Comparison of ENCODE assay signal across 11 cellular contexts in genomic region chr10:96978621-96979154, GRCh38.
DNase-seq lines count a peak whose midpoint lies in the region; ATAC-seq lines count a peak whose summit lies in the region.
"Had no signal": no experiment of that assay in that cellular context is flagged by ENCODE, and none has a peak within 500 bp of the region (broad histone marks: within the 10 kb centered on the region; RNA-seq: fewer than 3 reads in every experiment).

No MANE protein-coding gene starts in this region.

- H3K4me3 Mint-ChIP-seq in activated CD4-positive, alpha-beta T cell treated with anti-CD3 and anti-CD28 coated beads for 36 hours = peak overlapping the region; percentile 12
- H3K4me3 Mint-ChIP-seq in activated naive CD8-positive, alpha-beta T cell treated with anti-CD3 and anti-CD28 coated beads, Interleukin-2, amount 50 U/mL, for 24 hours = no peak overlapping the region

- no peak overlapping the region for H3K27ac ChIP-seq in effector memory CD4-positive, alpha-beta T cell (ENCODE audit: insufficient read depth, low read length, poor library complexity, severe bottlenecking)
- H3K27ac ChIP-seq: left lung, upper lobe of left lung had no signal

- H3K9me3 ChIP-seq in effector memory CD4-positive, alpha-beta T cell (ENCODE audit: control insufficient read depth, low read length) = no peaks in the 10 kb centered on the region
- no peaks in the 10 kb centered on the region for H3K9me3 ChIP-seq in MG63
- H3K9me3 ChIP-seq: left lung, upper lobe of left lung had no signal

- peak; percentile 91 for ATAC-seq in activated CD4-positive, alpha-beta T cell treated with anti-CD3 and anti-CD28 coated beads for 36 hours
- ATAC-seq in GM21367 (IDR thresholded peaks at IDR 0.05; ENCODE audit: unreplicated experiment) (peak; percentile 57), HG03045 (IDR thresholded peaks at IDR 0.05; ENCODE audit: unreplicated experiment) (peak; percentile 75)
- ATAC-seq in activated naive CD8-positive, alpha-beta T cell treated with anti-CD3 and anti-CD28 coated beads, Interleukin-2, amount 50 U/mL, for 24 hours = peak; percentile 87
- ATAC-seq: left lung had no signal

- H3K4me3 ChIP-seq in effector memory CD4-positive, alpha-beta T cell (ENCODE audit: insufficient read depth, low read depth, low read length, poor library complexity, severe bottlenecking) = no peak overlapping the region
- H3K4me3 ChIP-seq in MG63 = no peak overlapping the region
- H3K4me3 ChIP-seq: left lung, upper lobe of left lung had no signal

- no peaks in the 10 kb centered on the region for H3K9me3 Mint-ChIP-seq in activated CD4-positive, alpha-beta T cell treated with anti-CD3 and anti-CD28 coated beads for 36 hours (ENCODE audit: low read depth)
- H3K9me3 Mint-ChIP-seq in activated naive CD8-positive, alpha-beta T cell treated with anti-CD3 and anti-CD28 coated beads, Interleukin-2, amount 50 U/mL, for 24 hours = no peaks in the 10 kb centered on the region

- POLR2A ChIA-PET in activated CD4-positive, alpha-beta T cell treated with anti-CD3 and anti-CD28 coated beads for 36 hours (lab: Charles Lee) = no interaction called here

- peaks cover 17% of the 10 kb centered on the region for H3K36me3 Mint-ChIP-seq in activated CD4-positive, alpha-beta T cell treated with anti-CD3 and anti-CD28 coated beads for 36 hours (ENCODE audit: low read depth)
- H3K36me3 Mint-ChIP-seq in activated naive CD8-positive, alpha-beta T cell treated with anti-CD3 and anti-CD28 coated beads, Interleukin-2, amount 50 U/mL, for 24 hours (ENCODE audit: low read depth) = peaks cover 14% of the 10 kb centered on the region

- peaks cover 12% of the 10 kb centered on the region for H3K36me3 ChIP-seq in effector memory CD4-positive, alpha-beta T cell (ENCODE audit: control insufficient read depth, insufficient read depth, low read length)
- H3K36me3 ChIP-seq in MG63 = peaks cover 16% of the 10 kb centered on the region

- CTCF ChIA-PET in activated CD4-positive, alpha-beta T cell treated with anti-CD3 and anti-CD28 coated beads for 36 hours (lab: Charles Lee) = interaction anchor here (0.7 to 3.1 kb wide), 2 partner anchors 59 to 69 kb away, joined by 3 to 11 read pairs; no protein-coding TSS in a partner anchor

- H3K27ac Mint-ChIP-seq in activated CD4-positive, alpha-beta T cell treated with anti-CD3 and anti-CD28 coated beads for 36 hours = peak overlapping the region; percentile 85
- peak overlapping the region; percentile 48 for H3K27ac Mint-ChIP-seq in activated naive CD8-positive, alpha-beta T cell treated with anti-CD3 and anti-CD28 coated beads, Interleukin-2, amount 50 U/mL, for 24 hours

- intact Hi-C loops in activated CD4-positive, alpha-beta T cell treated with anti-CD3 and anti-CD28 coated beads for 36 hours (cut with DNase I, micrococcal nuclease) = loop anchor here in 1 of 2 experiments (2.0 to 5.0 kb wide), 2 partner anchors 146 to 391 kb away; partner anchors contain the start of genes LCOR and TM9SF3

- H3K4me1 Mint-ChIP-seq in activated CD4-positive, alpha-beta T cell treated with anti-CD3 and anti-CD28 coated beads for 36 hours = peaks cover 21% of the 10 kb centered on the region
- H3K4me1 Mint-ChIP-seq in activated naive CD8-positive, alpha-beta T cell treated with anti-CD3 and anti-CD28 coated beads, Interleukin-2, amount 50 U/mL, for 24 hours = peaks cover 25% of the 10 kb centered on the region

- H3K27me3 Mint-ChIP-seq in activated CD4-positive, alpha-beta T cell treated with anti-CD3 and anti-CD28 coated beads for 36 hours = no peaks in the 10 kb centered on the region
- no peaks in the 10 kb centered on the region for H3K27me3 Mint-ChIP-seq in activated naive CD8-positive, alpha-beta T cell treated with anti-CD3 and anti-CD28 coated beads, Interleukin-2, amount 50 U/mL, for 24 hours

- H3K4me1 ChIP-seq in effector memory CD4-positive, alpha-beta T cell (ENCODE audit: control insufficient read depth, insufficient read depth, low read length, poor library complexity, severe bottlenecking) = no peaks in the 10 kb centered on the region
- H3K4me1 ChIP-seq: left lung, upper lobe of left lung had no signal

- no peak for DNase-seq in activated CD4-positive, alpha-beta T cell treated with anti-CD3 and anti-CD28 coated beads for 36 hours
- no peak for DNase-seq in activated CD4-positive, alpha-beta T cell treated with anti-CD3 and anti-CD28 coated beads, Interleukin-2, amount 50 U/mL, for 48 hours
- DNase-seq in activated naive CD8-positive, alpha-beta T cell treated with anti-CD3 and anti-CD28 coated beads, Interleukin-2, amount 50 U/mL, for 24 hours = no peak
- no peak for DNase-seq in effector memory CD4-positive, alpha-beta T cell
- DNase-seq in MG63 = no peak
- no peak for DNase-seq in NCI-H82 (lab: John Stamatoyannopoulos, UW)
- DNase-seq: cerebellar nuclear complex, left lung, upper lobe of left lung had no signal

- no peaks in the 10 kb centered on the region for H3K27me3 ChIP-seq in effector memory CD4-positive, alpha-beta T cell (replicated peaks; ENCODE audit: control insufficient read depth, insufficient read depth, low read length, poor library complexity, severe bottlenecking)
- no peaks in the 10 kb centered on the region for H3K27me3 ChIP-seq in MG63
- H3K27me3 ChIP-seq: left lung, upper lobe of left lung had no signal
